Comparison of ENCODE assay signal across 23 cellular contexts in the genomic region with DNA sequence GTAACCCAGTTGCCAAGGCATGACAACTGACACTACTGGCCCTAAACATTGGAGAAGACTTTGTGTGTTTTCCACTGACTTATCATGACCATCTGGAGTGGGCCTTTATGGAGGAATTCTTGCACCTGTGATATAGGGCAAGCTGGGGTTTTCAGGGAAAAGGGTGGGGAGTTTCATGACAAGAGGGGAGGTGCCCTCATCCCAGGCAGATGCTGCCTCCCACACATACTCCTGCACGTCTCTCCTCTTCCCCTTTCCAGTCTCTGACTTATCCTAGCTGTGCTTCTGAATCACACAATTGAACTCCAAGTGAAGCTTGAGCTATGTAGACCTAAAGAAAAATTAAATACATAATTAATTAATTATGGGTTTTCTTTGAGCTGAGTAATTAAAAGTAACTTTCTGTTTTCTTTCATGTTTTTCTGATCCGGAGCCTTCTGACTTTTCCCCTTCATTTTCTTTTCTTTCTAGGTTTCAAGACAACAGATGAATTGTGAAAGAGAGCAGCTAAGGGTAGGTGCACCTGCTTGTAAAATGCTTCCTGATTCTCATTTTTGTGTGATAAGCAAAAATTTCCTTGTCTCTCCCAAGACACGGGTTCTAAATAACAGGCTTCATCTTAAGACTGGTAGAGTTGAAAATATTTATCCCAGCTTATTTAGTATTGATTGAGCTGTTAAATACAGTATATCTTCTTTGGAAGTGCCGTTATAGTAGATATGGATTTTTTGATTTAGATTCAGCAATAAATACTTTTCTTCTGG.
"Had no signal": no experiment of that assay in that cellular context is flagged by ENCODE, and none has a peak within 500 bp of the region (broad histone marks: within the 10 kb centered on the region; RNA-seq: fewer than 3 reads in every experiment).

No MANE protein-coding gene starts in this region.

- H3K36me3 Mint-ChIP-seq: mesothelial cell of epicardium had no signal

- H3K4me3 ChIP-seq: coronary artery, dorsolateral prefrontal cortex, esophagus muscularis mucosa, gastroesophageal sphincter, heart right ventricle, left lung, lower lobe of right lung, mucosa of descending colon had no signal

- DNase-seq: dermis blood vessel endothelial cell; dorsolateral prefrontal cortex; effector CD4-positive, alpha-beta T cell; effector memory CD4-positive, alpha-beta T cell; foreskin keratinocyte; heart right ventricle; hippocampal formation; islet precursor cell; kidney; kidney glomerular epithelial cell; left colon; left lung; left ventricle myocardium superior; lower lobe of right lung; mesenchymal stem cell; mucosa of descending colon had no signal

- H3K27ac Mint-ChIP-seq: mesothelial cell of epicardium had no signal

- ATAC-seq: foreskin keratinocyte, gastroesophageal sphincter, heart right ventricle, left colon, left lung, left ventricle myocardium superior, lower lobe of right lung, mucosa of descending colon had no signal

- H3K4me1 Mint-ChIP-seq: mesothelial cell of epicardium had no signal

- H3K27ac ChIP-seq: coronary artery, dorsolateral prefrontal cortex, esophagus muscularis mucosa, foreskin keratinocyte, gastroesophageal sphincter, heart right ventricle, left lung, lower lobe of right lung had no signal

- FAIRE-seq: colon, endothelial cell of umbilical vein, frontal cortex, kidney had no signal

- H3K27me3 ChIP-seq: esophagus muscularis mucosa, foreskin keratinocyte, gastroesophageal sphincter, left lung had no signal

- H3K9me3 ChIP-seq: gastroesophageal sphincter, left lung, lower lobe of right lung, mucosa of descending colon had no signal

- H3K4me3 Mint-ChIP-seq: mesothelial cell of epicardium had no signal

- H3K36me3 ChIP-seq: esophagus muscularis mucosa, gastroesophageal sphincter, heart right ventricle, left lung, lower lobe of right lung had no signal

- H3K4me1 ChIP-seq: esophagus muscularis mucosa, foreskin keratinocyte, gastroesophageal sphincter, heart right ventricle, left lung, lower lobe of right lung had no signal
